7 cellular contexts compared by ENCODE assay signal in genomic region chr2:230310792-230311191, GRCh38. TPM values are rescaled to one million over a fixed set of nuclear protein-coding genes. Genes with fewer than 3 reads are reported as not detected.
DNase-seq lines count a peak whose midpoint lies in the region; ATAC-seq, FAIRE-seq and TF ChIP-seq lines count a peak whose summit lies in the region.
"Not testable (repeated sequence)": the region's sequence is repeated elsewhere in the genome, so short reads cannot be mapped to it uniquely, and the experiment has no call there.
"Had no signal": no experiment of that assay in that cellular context is flagged by ENCODE, and none has a peak within 500 bp of the region (broad histone marks: within the 10 kb centered on the region; RNA-seq: fewer than 3 reads in every experiment).

No MANE protein-coding gene starts in this region.

- CTCF ChIA-PET in endothelial cell of umbilical vein (lab: Charles Lee) = not testable (repeated sequence)

- H3K4me1 Mint-ChIP-seq in astrocyte (ENCODE audit: low read depth, unreplicated experiment) = peaks cover 11% of the 10 kb centered on the region

- intact Hi-C loops in endothelial cell of umbilical vein (cut with micrococcal nuclease); lower lobe of right lung (cut with DNase I): not testable (repeated sequence)

- H3K36me3 Mint-ChIP-seq in astrocyte (ENCODE audit: low read depth, unreplicated experiment) = peaks cover 17% of the 10 kb centered on the region

- not testable (repeated sequence) for H4K20me1 ChIP-seq in astrocyte (ENCODE audit: insufficient read depth, low read length); endothelial cell of umbilical vein (replicated peaks; ENCODE audit: control insufficient read depth, extremely low read depth, insufficient read depth, low read length); keratinocyte (ENCODE audit: control insufficient read depth, extremely low read depth, insufficient read depth, low read length)

- POLR2A ChIA-PET in endothelial cell of umbilical vein (lab: Charles Lee) = not testable (repeated sequence)

- not testable (repeated sequence) for H3K9me3 Mint-ChIP-seq in astrocyte (ENCODE audit: unreplicated experiment)

- H2AFZ ChIP-seq in astrocyte (ENCODE audit: low read depth, low read length); endothelial cell of umbilical vein (ENCODE audit: low read depth, low read length); keratinocyte (ENCODE audit: control insufficient read depth, low read length): not testable (repeated sequence)

- not testable (repeated sequence) for H3K27me3 Mint-ChIP-seq in astrocyte (ENCODE audit: low read depth, unreplicated experiment)

- not testable (repeated sequence) for H3K27me3 ChIP-seq in astrocyte (ENCODE audit: insufficient read depth, low read length); endothelial cell of umbilical vein (ENCODE audit: control insufficient read depth in 2 of 2, insufficient read depth in 2 of 2, low read length in 2 of 2); keratinocyte (ENCODE audit: control insufficient read depth, extremely low read depth, insufficient read depth, low read length); lower lobe of right lung (ENCODE audit: low read depth)

- FAIRE-seq in GM12891 (lab: Jason Lieb, UNC) (peak; percentile 82), GM19239 (lab: Jason Lieb, UNC) (peak; percentile 42), astrocyte (lab: Jason Lieb, UNC) (peak; percentile 66), endothelial cell of umbilical vein (lab: Jason Lieb, UNC) (peak; percentile 58), keratinocyte (lab: Jason Lieb, UNC) (peak; percentile 48)

- not testable (repeated sequence) for H3K27ac ChIP-seq in astrocyte (ENCODE audit: low read depth, low read length); endothelial cell of umbilical vein (ENCODE audit: insufficient read depth, low read depth, low read length); keratinocyte (ENCODE audit: control insufficient read depth, insufficient read depth, low read length); lower lobe of right lung

- not testable (repeated sequence) for TF ChIP-seq POLR2A in GM12891 (IDR thresholded peaks at IDR 0.05; ENCODE audit: low read depth, low read length); endothelial cell of umbilical vein (IDR thresholded peaks at IDR 0.05; ENCODE audit: low read depth, low read length)

- H3K79me2 ChIP-seq in astrocyte (ENCODE audit: insufficient read depth, low read length); endothelial cell of umbilical vein (ENCODE audit: control insufficient read depth, insufficient read depth, low read length); keratinocyte (ENCODE audit: control insufficient read depth, insufficient read depth, low read length): not testable (repeated sequence)

- peak; percentile 43 to 66 for ATAC-seq in lower lobe of right lung

- H3K4me3 ChIP-seq in astrocyte (ENCODE audit: insufficient read depth, low read depth, low read length); endothelial cell of umbilical vein (replicated peaks in 1 of 3; ENCODE audit: insufficient read depth in 1 of 3, low read depth in 1 of 3, low read length in 3 of 3); keratinocyte (ENCODE audit: control insufficient read depth in 2 of 3, extremely low read depth in 1 of 3, insufficient read depth in 2 of 3, low read depth in 1 of 3, low read length in 3 of 3); lower lobe of right lung: not testable (repeated sequence)

- not testable (repeated sequence) for H3K9me1 ChIP-seq in endothelial cell of umbilical vein (replicated peaks; ENCODE audit: control insufficient read depth, extremely low read depth, insufficient read depth, low read length); keratinocyte (ENCODE audit: control insufficient read depth, extremely low read depth, insufficient read depth, low read length)

- not testable (repeated sequence) for H3K4me2 ChIP-seq in astrocyte (ENCODE audit: low read length); endothelial cell of umbilical vein (ENCODE audit: insufficient read depth, low read length); keratinocyte (ENCODE audit: control insufficient read depth, extremely low read depth, insufficient read depth, low read depth, low read length)

- H3K27ac Mint-ChIP-seq in astrocyte (ENCODE audit: unreplicated experiment) = not testable (repeated sequence)

- not testable (repeated sequence) for DNase-seq in GM12891 (ENCODE audit: insufficient read length, low spot score); GM19239 (ENCODE audit: insufficient read length, low spot score); astrocyte (ENCODE audit: low read depth); endothelial cell of umbilical vein (ENCODE audit: low read depth, low spot score); keratinocyte (ENCODE audit: low read depth, low spot score); lower lobe of right lung

- not testable (repeated sequence) for TF ChIP-seq CTCF in astrocyte (IDR thresholded peaks at IDR 0.05; ENCODE audit: insufficient read depth, low read depth, low read length); endothelial cell of umbilical vein (IDR thresholded peaks at IDR 0.05; ENCODE audit: extremely low read depth in 1 of 2, insufficient read depth in 1 of 2, low read depth in 1 of 2, low read length in 2 of 2); keratinocyte (optimal IDR thresholded peaks at IDR 0.05 in 1 of 3, IDR thresholded peaks at IDR 0.05 in 1 of 3, conservative IDR thresholded peaks at IDR 0.05 in 1 of 3; ENCODE audit: extremely low read depth in 1 of 3, insufficient read depth in 2 of 3, low read length in 3 of 3); lower lobe of right lung (IDR thresholded peaks at IDR 0.05)

- not testable (repeated sequence) for H3K9ac ChIP-seq in astrocyte (ENCODE audit: low read length); endothelial cell of umbilical vein (replicated peaks; ENCODE audit: extremely low read depth, insufficient read depth, low read length); keratinocyte (ENCODE audit: control insufficient read depth, extremely low read depth, insufficient read depth, low read length)

- dilution Hi-C loops in endothelial cell of umbilical vein (cut with MboI; ENCODE audit: extremely low pct_ligation_motif_present, low sequenced_read_pairs); keratinocyte (cut with MboI; ENCODE audit: extremely low pct_ligation_motif_present, low sequenced_read_pairs): not testable (repeated sequence)

- BruUV-seq in endothelial cell of umbilical vein (replicated peaks; lab: Mats Ljungman, UMichigan) = not testable (repeated sequence)

- not testable (repeated sequence) for H3K4me3 Mint-ChIP-seq in astrocyte (ENCODE audit: unreplicated experiment)

- H3K4me1 ChIP-seq in astrocyte (ENCODE audit: insufficient read depth, low read length); endothelial cell of umbilical vein (ENCODE audit: control insufficient read depth, extremely low read depth, insufficient read depth, low read length); keratinocyte (ENCODE audit: control insufficient read depth, extremely low read depth, insufficient read depth, low read length); lower lobe of right lung: not testable (repeated sequence)

- not testable (repeated sequence) for H3K36me3 ChIP-seq in astrocyte (ENCODE audit: insufficient read depth, low read length); endothelial cell of umbilical vein (ENCODE audit: control insufficient read depth in 2 of 2, extremely low read depth in 1 of 2, insufficient read depth in 2 of 2, low read length in 2 of 2); keratinocyte (ENCODE audit: control insufficient read depth in 2 of 2, extremely low read depth in 1 of 2, insufficient read depth in 2 of 2, low read length in 2 of 2); lower lobe of right lung

- not testable (repeated sequence) for H3K9me3 ChIP-seq in astrocyte (ENCODE audit: insufficient read depth, low read depth, low read length); endothelial cell of umbilical vein (replicated peaks; ENCODE audit: control insufficient read depth, insufficient read depth, low read length); keratinocyte (ENCODE audit: control insufficient read depth, low read depth, low read length); lower lobe of right lung

RNA-seq across cellular contexts. Expression of gene SP140L, which starts 16.2 kb away (rescaled TPM):
- polyA plus RNA-seq in GM12891 (2012; ENCODE audit: low read depth, missing spikeins) = 14.2 TPM
- 32.2 and 36.8 TPM in 2 replicates for total RNA-seq in astrocyte
- 21.4 and 27.3 TPM in 2 replicates for total RNA-seq in endothelial cell of umbilical vein
- 10.7 and 16.0 TPM in 2 replicates for polyA plus RNA-seq in endothelial cell of umbilical vein
- polyA plus RNA-seq in endothelial cell of umbilical vein (2011; cell fraction: cytosol; rRNA removed) = 7.7 and 8.1 TPM in 2 replicates
- 49.3 and 51.8 TPM in 2 replicates for polyA plus RNA-seq in endothelial cell of umbilical vein (2011; cell fraction: nucleus; rRNA removed)
- 15.8 and 22.9 TPM in 2 replicates for polyA plus RNA-seq in endothelial cell of umbilical vein (2012)
- 16.0 and 17.8 TPM in 2 replicates for polyA minus RNA-seq in endothelial cell of umbilical vein
- 3.4 TPM for polyA minus RNA-seq in endothelial cell of umbilical vein (2011; cell fraction: cytosol; rRNA and poly(A)+ RNA removed)
- polyA minus RNA-seq in endothelial cell of umbilical vein (2011; cell fraction: nucleus; rRNA and poly(A)+ RNA removed) = 25.6 and 29.6 TPM in 2 replicates
- polyA plus RNA-seq in keratinocyte = 9.0 to 10.8 TPM (median 9.4 TPM) in 3 replicates
- polyA plus RNA-seq in keratinocyte (2011; ENCODE audit: low read depth) = 6.6 TPM
- 5.7 and 8.0 TPM in 2 replicates for polyA plus RNA-seq in keratinocyte (2011; cell fraction: cytosol; rRNA removed)
- polyA plus RNA-seq in keratinocyte (2011; cell fraction: nucleus; rRNA removed) = 22.7 and 28.1 TPM in 2 replicates
- polyA plus RNA-seq in keratinocyte (2012; ENCODE audit: low replicate concordance) = 3.0 and 11.2 TPM in 2 replicates
- 4.8 to 12.9 TPM (median 7.4 TPM) in 3 replicates for polyA minus RNA-seq in keratinocyte
- 2.3 TPM for polyA minus RNA-seq in keratinocyte (2011; cell fraction: cytosol; rRNA and poly(A)+ RNA removed)
- 8.0 and 16.0 TPM in 2 replicates for polyA minus RNA-seq in keratinocyte (2011; cell fraction: nucleus; rRNA and poly(A)+ RNA removed)
- 34.0 TPM for total RNA-seq in lower lobe of right lung
- total RNA-seq: Caco-2 had no signal
